ENCODE assay signal across 10 cellular contexts in the genomic region with DNA sequence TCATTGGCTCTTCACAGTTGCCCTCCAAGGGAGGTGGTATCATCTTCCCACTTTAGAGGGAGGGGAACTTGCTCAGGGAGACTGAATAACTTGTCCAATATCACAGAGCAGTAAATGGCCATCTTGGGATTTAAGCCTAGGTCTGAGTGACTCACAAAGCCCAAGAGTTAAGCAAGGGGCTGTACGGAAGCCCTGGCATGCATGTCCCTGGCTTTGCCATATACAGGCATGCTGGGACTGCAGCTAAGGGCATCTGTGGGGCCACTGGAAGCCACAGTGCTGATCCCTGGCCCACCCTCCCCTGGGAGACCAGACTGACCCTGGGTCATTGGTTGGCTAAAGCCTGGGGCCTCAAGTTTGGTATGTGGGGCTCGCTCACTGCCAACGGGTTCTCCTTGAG. TPM values are rescaled to one million over a fixed set of nuclear protein-coding genes. Genes with fewer than 3 reads are reported as not detected.
DNase-seq lines count a peak whose midpoint lies in the region; ATAC-seq, FAIRE-seq and TF ChIP-seq lines count a peak whose summit lies in the region.
"Had no signal": no experiment of that assay in that cellular context is flagged by ENCODE, and none has a peak within 500 bp of the region (broad histone marks: within the 10 kb centered on the region; RNA-seq: fewer than 3 reads in every experiment).

No MANE protein-coding gene starts in this region.

- H3K79me2 ChIP-seq in GM12878 (ENCODE audit: control insufficient read depth, insufficient read depth, low read length), result peaks cover 23% of the 10 kb centered on the region

- H2AK5ac ChIP-seq in mesenchymal stem cell (ENCODE audit: low read length, severe bottlenecking), result no peak overlapping the region

- POLR2A ChIA-PET in GM12878 (lab: Charles Lee), result no interaction called here

- H2BK12ac ChIP-seq in mesenchymal stem cell (ENCODE audit: low read length in 2 of 2), result no peak overlapping the region

- no peak overlapping the region for H2BK120ac ChIP-seq in mesenchymal stem cell (ENCODE audit: low read depth, low read length)

- H2AFZ ChIP-seq in GM12878 (ENCODE audit: control insufficient read depth, low read depth, low read length) (no peak overlapping the region), mesenchymal stem cell (ENCODE audit: low read depth, low read length) (no peak overlapping the region)

- WGBS in GM12878 (ENCODE audit: insufficient coverage, insufficient replicate concordance, low lambda C conversion rate, missing lambda C conversion rate), result 98% methylated on average over 3 of the region's 3 CpGs
- 94% methylated on average over 3 of the region's 3 CpGs for WGBS in mesenchymal stem cell

- no peaks in the 10 kb centered on the region for H3K9me3 Mint-ChIP-seq in activated naive CD4-positive, alpha-beta T cell treated with anti-CD3 and anti-CD28 coated beads for 36 hours

- no peak overlapping the region for H3K18ac ChIP-seq in mesenchymal stem cell (ENCODE audit: low read depth in 1 of 2, low read length in 2 of 2)

- no peak for FAIRE-seq in GM12878 (lab: Jason Lieb, UNC)

- H3K4me2 ChIP-seq in GM12878 (ENCODE audit: control insufficient read depth, insufficient read depth) (peak overlapping the region; percentile 99; the same call in 1 of the 2 replicates), mesenchymal stem cell (ENCODE audit: low read length, poor library complexity, severe bottlenecking) (no peak overlapping the region)

- H3K27me3 ChIP-seq in GM12878 (replicated peaks in 1 of 2; ENCODE audit: control insufficient read depth in 2 of 2, insufficient read depth in 2 of 2, low read length in 1 of 2) (no peaks in the 10 kb centered on the region), mesenchymal stem cell (ENCODE audit: control insufficient read depth in 1 of 2, insufficient read depth in 1 of 2, low read length in 2 of 2) (peaks cover 0 to 30% of the 10 kb centered on the region in 2 experiments), upper lobe of right lung (no peaks in the 10 kb centered on the region), BE2C (no peaks in the 10 kb centered on the region)

- no peak overlapping the region for H3K14ac ChIP-seq in mesenchymal stem cell (ENCODE audit: low read length in 2 of 2)

- H3K9me3 ChIP-seq in GM12878 (replicated peaks; ENCODE audit: control insufficient read depth, insufficient read depth, low read length), result no peaks in the 10 kb centered on the region
- no peaks in the 10 kb centered on the region for H3K9me3 ChIP-seq in mesenchymal stem cell (ENCODE audit: control insufficient read depth, low read length)
- H3K9me3 ChIP-seq in upper lobe of right lung, result no peaks in the 10 kb centered on the region
- no peaks in the 10 kb centered on the region for H3K9me3 ChIP-seq in BE2C

- peaks cover 76% of the 10 kb centered on the region for H3K4me1 Mint-ChIP-seq in activated naive CD4-positive, alpha-beta T cell treated with anti-CD3 and anti-CD28 coated beads for 36 hours (ENCODE audit: low read depth)

- no peak for TF ChIP-seq EP300 in GM12878 (IDR thresholded peaks at IDR 0.05; ENCODE audit: borderline replicate concordance in 1 of 2, control insufficient read depth in 1 of 2, low read depth in 2 of 2, low read length in 2 of 2)

- no peak for TF ChIP-seq RAD21 in GM12878 (IDR thresholded peaks at IDR 0.05; ENCODE audit: insufficient read depth, low read depth, low read length)

- SMC1A ChIA-PET in GM12878 (lab: Charles Lee; ENCODE audit: uncharacterized antibody, unreplicated experiment), result interaction anchor here (3.9 to 4.6 kb wide), 3 partner anchors 12 to 73 kb away, joined by 21 to 33 read pairs (median 31); no protein-coding TSS in a partner anchor

- no peaks in the 10 kb centered on the region for H4K20me1 ChIP-seq in GM12878 (ENCODE audit: control insufficient read depth, insufficient read depth)

- intact Hi-C loops in activated naive CD4-positive, alpha-beta T cell treated with anti-CD3 and anti-CD28 coated beads for 36 hours (cut with micrococcal nuclease), result loop anchor here (5.0 kb wide), 1 partner anchor 562 kb away; no protein-coding TSS in a partner anchor
- intact Hi-C loops in GM12878 (cut with micrococcal nuclease; ENCODE audit: unreplicated experiment) (no loop called here), upper lobe of right lung (cut with DNase I) (no loop called here)

- H3K4me3 Mint-ChIP-seq in activated naive CD4-positive, alpha-beta T cell treated with anti-CD3 and anti-CD28 coated beads for 36 hours, result peak overlapping the region; percentile 88

- H3K4me3 ChIP-seq in GM12878 (no peak overlapping the region), mesenchymal stem cell (ENCODE audit: insufficient read depth in 1 of 2, low read depth in 1 of 2, low read length in 2 of 2) (peak overlapping the region in 1 of 2 experiments; percentile 12), upper lobe of right lung (peak overlapping the region; percentile 70), BE2C (ENCODE audit: low read depth, low read length) (no peak overlapping the region)

- no peak for TF ChIP-seq CTCF in GM12878 (IDR thresholded peaks at IDR 0.05 in 2 of 3, conservative IDR thresholded peaks at IDR 0.05 in 1 of 3; ENCODE audit: control insufficient read depth in 2 of 3, extremely low read depth in 1 of 3, insufficient read depth in 1 of 3, low read depth in 3 of 3, low read length in 3 of 3)
- no peak for TF ChIP-seq CTCF in upper lobe of right lung (IDR thresholded peaks at IDR 0.05)
- TF ChIP-seq CTCF in BE2C (IDR thresholded peaks at IDR 0.05; ENCODE audit: low read depth, low read length), result no peak

- peak overlapping the region; percentile 94 for H3K27ac ChIP-seq in GM12878 (ENCODE audit: control insufficient read depth, insufficient read depth)
- H3K27ac ChIP-seq in mesenchymal stem cell (ENCODE audit: low read length, poor library complexity, severe bottlenecking), result no peak overlapping the region
- H3K27ac ChIP-seq in upper lobe of right lung, result peak overlapping the region; percentile 90

- H3K79me1 ChIP-seq in mesenchymal stem cell (replicated peaks; ENCODE audit: low read length, poor library complexity, severe bottlenecking), result no peaks in the 10 kb centered on the region

- CTCF ChIA-PET in activated naive CD4-positive, alpha-beta T cell treated with anti-CD3 and anti-CD28 coated beads for 36 hours (lab: Charles Lee), result interaction anchor here (1.8 to 5.3 kb wide), 5 partner anchors 14 to 73 kb away, joined by 6 to 47 read pairs (median 25); no protein-coding TSS in a partner anchor
- CTCF ChIA-PET in GM12878 (lab: Yijun Ruan, JAX), result interaction anchor here (0.7 to 7.2 kb wide), 4 partner anchors 61 to 126 kb away, joined by 4 to 97 read pairs (median 6); no protein-coding TSS in a partner anchor

- RAD21 ChIA-PET in GM12878 (lab: Charles Lee; ENCODE audit: unreplicated experiment), result interaction anchor here (4.0 kb wide), 1 partner anchor 75 kb away, joined by 53 read pairs; no protein-coding TSS in a partner anchor

- DNase-seq in activated naive CD4-positive, alpha-beta T cell treated with anti-CD3 and anti-CD28 coated beads for 36 hours, result no peak
- DNase-seq in activated naive CD4-positive, alpha-beta T cell treated with Interleukin-2 at 50 U/mL for 16 hours, result no peak
- DNase-seq in GM12878 (ENCODE audit: low read depth, low spot score) (no peak), mesenchymal stem cell (peak; percentile 46), upper lobe of right lung (no peak), BE2C (no peak), COLO668 (lab: John Stamatoyannopoulos, UW; ENCODE audit: unreplicated experiment) (no peak)
- DNase-seq: amygdala; stimulated activated naive CD4-positive, alpha-beta T cell treated with Interleukin-2 at 50 U/mL for 16 hours had no signal

- no peak overlapping the region for H2BK5ac ChIP-seq in mesenchymal stem cell (ENCODE audit: low read depth, low read length, poor library complexity, severe bottlenecking)

- H3K4me1 ChIP-seq in GM12878 (ENCODE audit: control insufficient read depth, insufficient read depth, low read length), result peaks cover 56% of the 10 kb centered on the region
- H3K4me1 ChIP-seq in mesenchymal stem cell (ENCODE audit: control insufficient read depth, insufficient read depth, low read depth, low read length), result peaks cover 37% of the 10 kb centered on the region
- peaks cover 86% of the 10 kb centered on the region for H3K4me1 ChIP-seq in upper lobe of right lung
- H3K4me1 ChIP-seq in BE2C, result no peaks in the 10 kb centered on the region

- peaks cover 37% of the 10 kb centered on the region for H3K36me3 Mint-ChIP-seq in activated naive CD4-positive, alpha-beta T cell treated with anti-CD3 and anti-CD28 coated beads for 36 hours (ENCODE audit: low read depth)

- no TSS peak for BruUV-seq in GM12878 (replicated peaks; lab: Mats Ljungman, UMichigan)

- H4K91ac ChIP-seq in mesenchymal stem cell (ENCODE audit: low read length), result no peak overlapping the region

- ATAC-seq in GM12878, result no peak
- ATAC-seq in upper lobe of right lung, result no peak
- no peak for ATAC-seq in HG03280 (IDR thresholded peaks at IDR 0.05; ENCODE audit: unreplicated experiment)

- no peak for TF ChIP-seq POLR2A in GM12878 (IDR thresholded peaks at IDR 0.05; ENCODE audit: low read depth, low read length)

- no peak overlapping the region for H4K8ac ChIP-seq in mesenchymal stem cell (ENCODE audit: low read length)

- in situ Hi-C loops in GM12878 (cut with MboI), result no loop called here

- H3K4ac ChIP-seq in mesenchymal stem cell (ENCODE audit: low read depth in 1 of 2, low read length in 2 of 2), result no peak overlapping the region

- peak overlapping the region; percentile 98 for H3K27ac Mint-ChIP-seq in activated naive CD4-positive, alpha-beta T cell treated with anti-CD3 and anti-CD28 coated beads for 36 hours

- H3K36me3 ChIP-seq in GM12878 (ENCODE audit: control insufficient read depth in 2 of 2, insufficient read depth in 2 of 2, low read length in 1 of 2) (no peaks in the 10 kb centered on the region), mesenchymal stem cell (ENCODE audit: control insufficient read depth in 1 of 2, insufficient read depth in 2 of 2, low read depth in 1 of 2, low read length in 2 of 2) (no peaks in the 10 kb centered on the region), upper lobe of right lung (no peaks in the 10 kb centered on the region), BE2C (no peaks in the 10 kb centered on the region)

- H3K9ac ChIP-seq in GM12878 (ENCODE audit: control insufficient read depth, insufficient read depth, low read length), result 0 out of 2 replicates have a peak overlapping the region, but pooled peaks have one; percentile 51
- peak overlapping the region; percentile 87 for H3K9ac ChIP-seq in mesenchymal stem cell (ENCODE audit: low read length)

- no peak overlapping the region for H2BK15ac ChIP-seq in mesenchymal stem cell (ENCODE audit: low read depth, poor library complexity, severe bottlenecking)

- H3K27me3 Mint-ChIP-seq in activated naive CD4-positive, alpha-beta T cell treated with anti-CD3 and anti-CD28 coated beads for 36 hours (ENCODE audit: low read depth), result no peaks in the 10 kb centered on the region

- no peak overlapping the region for H3K23ac ChIP-seq in mesenchymal stem cell (ENCODE audit: low read length in 2 of 2)

RNA-seq across cellular contexts. Expression of a gene that starts 3.1 kb away (rescaled TPM):
- total RNA-seq in activated naive CD4-positive, alpha-beta T cell treated with anti-CD3 and anti-CD28 coated beads for 36 hours, result 10 to 100 TPM; 52.0 to 55.5 TPM
- total RNA-seq in GM12878 (2013; cell fraction: nucleolus; rRNA removed), result 68.6 and 75.4 TPM in 2 replicates
- total RNA-seq in GM12878 (2014; rRNA removed), result 8.6 and 14.7 TPM in 2 replicates
- 5.1 and 5.9 TPM in 2 replicates for total RNA-seq in GM12878 (2014; rRNA removed; fragmentation: Illumina TruSeq; extraction: Trizol)
- 12.1 and 12.5 TPM in 2 replicates for total RNA-seq in GM12878 (2021)
- polyA plus RNA-seq in GM12878 (2011; ENCODE audit: low read depth), result 3.6 TPM
- 0.78 and 2.4 TPM in 2 replicates for polyA plus RNA-seq in GM12878 (2011; rRNA removed)
- 2.7 and 3.3 TPM in 2 replicates for polyA plus RNA-seq in GM12878 (2011; cell fraction: cytosol; rRNA removed)
- polyA plus RNA-seq in GM12878 (2011; cell fraction: nucleus; rRNA removed), result 5.1 and 6.0 TPM in 2 replicates
- 9.2 and 12.0 TPM in 2 replicates for polyA plus RNA-seq in GM12878 (2012)
- 0.76 and 6.3 TPM in 2 replicates for polyA plus RNA-seq in GM12878 (2014; fragmentation: Illumina TruSeq; extraction: Trizol)
- under 1 TPM; 0.19 to 0.24 TPM for polyA plus RNA-seq in GM12878 (2014; fragmentation: Nextera tagmentation; extraction: Ambion mirVana)
- polyA plus RNA-seq in GM12878 (2014; rRNA removed), result 8.5 and 10.4 TPM in 2 replicates
- polyA plus RNA-seq in GM12878 (2016; fragmentation: Nextera tagmentation; extraction: Ambion mirVana), result 1 to 10 TPM; 7.0 to 9.2 TPM
- 2.6 and 5.9 TPM in 2 replicates for polyA minus RNA-seq in GM12878 (2011; rRNA and poly(A)+ RNA removed)
- 0.67 and 0.94 TPM in 2 replicates for polyA minus RNA-seq in GM12878 (2011; cell fraction: cytosol; rRNA and poly(A)+ RNA removed)
- 4.0 and 4.9 TPM in 2 replicates for polyA minus RNA-seq in GM12878 (2011; cell fraction: nucleus; rRNA and poly(A)+ RNA removed)
- 3.3 TPM for polyA plus RNA-seq in mesenchymal stem cell (2013, experiment 1 of 2)
- polyA plus RNA-seq in mesenchymal stem cell (2013, experiment 2 of 2), result 3.8 TPM
- 128 TPM for total RNA-seq in upper lobe of right lung
- polyA plus RNA-seq in BE2C (2012; ENCODE audit: insufficient read depth, insufficient read length, low read depth), result 2.5 TPM

RNA-seq across cellular contexts. Expression of a gene that starts 50.7 kb away (rescaled TPM):
- under 1 TPM; 0.32 to 0.36 TPM for total RNA-seq in activated naive CD4-positive, alpha-beta T cell treated with anti-CD3 and anti-CD28 coated beads for 36 hours
- not detected in 2 replicates for total RNA-seq in GM12878 (2013; cell fraction: nucleolus; rRNA removed)
- total RNA-seq in GM12878 (2014; rRNA removed) (0.11 TPM in 1 of 2 replicates, not detected in the other), GM12878 (2014; rRNA removed; fragmentation: Illumina TruSeq; extraction: Trizol) (not detected in 2 replicates), GM12878 (2021) (0.03 and 0.05 TPM in 2 replicates), upper lobe of right lung (0.52 TPM)
- not detected for polyA plus RNA-seq in GM12878 (2011; ENCODE audit: low read depth)
- polyA plus RNA-seq in GM12878 (2011; rRNA removed) (not detected in 2 replicates), GM12878 (2014; fragmentation: Illumina TruSeq; extraction: Trizol) (0.04 and 0.06 TPM in 2 replicates), GM12878 (2014; fragmentation: Nextera tagmentation; extraction: Ambion mirVana) (not detected), GM12878 (2014; rRNA removed) (0.06 and 0.18 TPM in 2 replicates), GM12878 (2016; fragmentation: Nextera tagmentation; extraction: Ambion mirVana) (not detected)
- polyA plus RNA-seq in GM12878 (2011; cell fraction: cytosol; rRNA removed), result not detected in 2 replicates
- not detected in 2 replicates for polyA plus RNA-seq in GM12878 (2011; cell fraction: nucleus; rRNA removed)
- 0.03 and 0.04 TPM in 2 replicates for polyA plus RNA-seq in GM12878 (2012)
- not detected in 2 replicates for polyA minus RNA-seq in GM12878 (2011; rRNA and poly(A)+ RNA removed)
- not detected in 2 replicates for polyA minus RNA-seq in GM12878 (2011; cell fraction: cytosol; rRNA and poly(A)+ RNA removed)
- not detected in 2 replicates for polyA minus RNA-seq in GM12878 (2011; cell fraction: nucleus; rRNA and poly(A)+ RNA removed)
- polyA plus RNA-seq in mesenchymal stem cell (2013, experiment 1 of 2), result not detected
- not detected for polyA plus RNA-seq in mesenchymal stem cell (2013, experiment 2 of 2)
- not detected for polyA plus RNA-seq in BE2C (2012; ENCODE audit: insufficient read depth, insufficient read length, low read depth)
